23 cellular contexts compared by ENCODE assay signal in genomic region chr18:36427369-36427768, GRCh38.
DNase-seq lines count a peak whose midpoint lies in the region; ATAC-seq and TF ChIP-seq lines count a peak whose summit lies in the region.
"Had no signal": no experiment of that assay in that cellular context is flagged by ENCODE, and none has a peak within 500 bp of the region (broad histone marks: within the 10 kb centered on the region; RNA-seq: fewer than 3 reads in every experiment).

No MANE protein-coding gene starts in this region.

- H3K4me3 Mint-ChIP-seq in HFFc6 (no peak overlapping the region; the same call in 1 of the 2 replicates), glutamatergic neuron (ENCODE audit: unreplicated experiment) (no peak overlapping the region)
- H3K4me3 Mint-ChIP-seq: CD4-positive, alpha-beta memory T cell had no signal

- no peak overlapping the region for H4K8ac ChIP-seq in trophoblast cell (ENCODE audit: low read depth, low read length)

- no peaks in the 10 kb centered on the region for H3K9me3 Mint-ChIP-seq in HFFc6
- no peaks in the 10 kb centered on the region for H3K9me3 Mint-ChIP-seq in glutamatergic neuron (ENCODE audit: unreplicated experiment)
- H3K9me3 Mint-ChIP-seq: CD4-positive, alpha-beta memory T cell had no signal

- H3K79me2 ChIP-seq in trophoblast cell (ENCODE audit: control insufficient read depth, insufficient read depth, low read length, poor library complexity) = no peaks in the 10 kb centered on the region

- no peak overlapping the region for H2AK5ac ChIP-seq in trophoblast cell (ENCODE audit: low read length)

- no peak overlapping the region for H3K14ac ChIP-seq in trophoblast cell (ENCODE audit: low read length)

- DNase-seq in left ventricle myocardium inferior = no peak
- DNase-seq in cardiac septum (ENCODE audit: low spot score) = no peak
- peak; percentile 24 for DNase-seq in HFFc6
- peak; percentile 74 for DNase-seq in RPMI7951 (ENCODE audit: low read depth)
- peak; percentile 53 to 90 for DNase-seq in trophoblast cell
- DNase-seq in NCI-H2227 treated with DMSO at 0.1 percent for 48 hours (lab: John Stamatoyannopoulos, UW) = no peak
- no peak for DNase-seq in glutamatergic neuron
- DNase-seq: 8988T; ACHN; AML-193; BE2C; Calu3; CD4-positive, alpha-beta memory T cell; COR-L47; DMS53; DMS79 treated with DMSO at 0.1 percent for 48 hours; GDM1; GOT3 had no signal

- H3K4me2 ChIP-seq in trophoblast cell (ENCODE audit: low read length) = no peak overlapping the region
- H3K4me2 ChIP-seq: A549; BLaER1 treated with 17β-estradiol and CSF1 and Interleukin-3, amounts not matched to agents 10 nM and 100 nM had no signal

- H3K9me3 ChIP-seq in left ventricle myocardium inferior (replicated peaks) (no peaks in the 10 kb centered on the region), trophoblast cell (ENCODE audit: insufficient read depth, low read depth, low read length) (no peaks in the 10 kb centered on the region)
- H3K9me3 ChIP-seq: A549; BE2C; BLaER1 treated with 17β-estradiol and CSF1 and Interleukin-3, amounts not matched to agents 10 nM and 100 nM; HAP-1 had no signal

- H3K79me1 ChIP-seq in trophoblast cell (ENCODE audit: low read length) = peaks cover 5% of the 10 kb centered on the region

- no peak for ATAC-seq in GM18517 (IDR thresholded peaks at IDR 0.05; ENCODE audit: unreplicated experiment)
- ATAC-seq: A549, GM12878 had no signal

- H3K27me3 ChIP-seq in left ventricle myocardium inferior (ENCODE audit: low read depth) = no peaks in the 10 kb centered on the region
- H3K27me3 ChIP-seq in trophoblast cell (ENCODE audit: insufficient read depth, low read length) = no peaks in the 10 kb centered on the region
- H3K27me3 ChIP-seq: BE2C; BLaER1 treated with 17β-estradiol and CSF1 and Interleukin-3, amounts not matched to agents 10 nM and 100 nM had no signal

- H3K36me3 Mint-ChIP-seq in HFFc6 (ENCODE audit: low read depth) (no peaks in the 10 kb centered on the region), glutamatergic neuron (ENCODE audit: unreplicated experiment) (no peaks in the 10 kb centered on the region)
- H3K36me3 Mint-ChIP-seq: CD4-positive, alpha-beta memory T cell had no signal

- H3K27ac ChIP-seq in left ventricle myocardium inferior (replicated peaks) = peak overlapping the region; percentile 66
- peak overlapping the region; percentile 24 for H3K27ac ChIP-seq in trophoblast cell (ENCODE audit: low read depth, low read length)
- H3K27ac ChIP-seq: A549; BLaER1 treated with 17β-estradiol and CSF1 and Interleukin-3, amounts not matched to agents 10 nM and 100 nM had no signal

- H3K23ac ChIP-seq in trophoblast cell (ENCODE audit: low read length) = no peak overlapping the region

- H3K9ac ChIP-seq in trophoblast cell (ENCODE audit: low read length) = no peak overlapping the region
- H3K9ac ChIP-seq: BLaER1 treated with 17β-estradiol and CSF1 and Interleukin-3, amounts not matched to agents 10 nM and 100 nM had no signal

- H3K4me3 ChIP-seq in left ventricle myocardium inferior (no peak overlapping the region), trophoblast cell (ENCODE audit: low read depth, low read length) (no peak overlapping the region)
- H3K4me3 ChIP-seq: A549; BLaER1 treated with 17β-estradiol and CSF1 and Interleukin-3, amounts not matched to agents 10 nM and 100 nM; GM12878; HAP-1 had no signal

- TF ChIP-seq CTCF in left ventricle myocardium inferior (IDR thresholded peaks at IDR 0.05; ENCODE audit: borderline replicate concordance) (no peak), HFFc6 (IDR thresholded peaks at IDR 0.05) (no peak), glutamatergic neuron (IDR thresholded peaks at IDR 0.05; ENCODE audit: partially characterized antibody, unreplicated experiment) (no peak)

- no peaks in the 10 kb centered on the region for H3K27me3 Mint-ChIP-seq in HFFc6 (ENCODE audit: insufficient read depth)
- H3K27me3 Mint-ChIP-seq in glutamatergic neuron (ENCODE audit: unreplicated experiment) = peaks cover 1% of the 10 kb centered on the region

- H3K18ac ChIP-seq in trophoblast cell (ENCODE audit: low read length) = no peak overlapping the region

- H4K12ac ChIP-seq in trophoblast cell (ENCODE audit: low read depth, low read length) = no peak overlapping the region

- H3K36me3 ChIP-seq in left ventricle myocardium inferior (no peaks in the 10 kb centered on the region), trophoblast cell (ENCODE audit: control insufficient read depth in 1 of 2, insufficient read depth in 2 of 2, low read length in 2 of 2) (peaks cover 0 to 3% of the 10 kb centered on the region in 2 experiments)
- H3K36me3 ChIP-seq: BE2C; BLaER1 treated with 17β-estradiol and CSF1 and Interleukin-3, amounts not matched to agents 10 nM and 100 nM; HAP-1 had no signal

- no peak overlapping the region for H2AFZ ChIP-seq in trophoblast cell (ENCODE audit: insufficient read depth, low read length, poor library complexity)

- 0 out of 2 replicates have a peak overlapping the region, but pooled peaks have one; percentile 32 for H3K27ac Mint-ChIP-seq in HFFc6
- H3K27ac Mint-ChIP-seq in glutamatergic neuron (ENCODE audit: unreplicated experiment) = no peak overlapping the region
- H3K27ac Mint-ChIP-seq: CD4-positive, alpha-beta memory T cell had no signal

- no peak overlapping the region for H3K4ac ChIP-seq in trophoblast cell (ENCODE audit: low read depth, low read length)

- peak overlapping the region; percentile 46 for H2BK5ac ChIP-seq in trophoblast cell (ENCODE audit: low read depth, low read length, poor library complexity)

- H3K4me1 ChIP-seq in left ventricle myocardium inferior (peaks cover 92% of the 10 kb centered on the region), trophoblast cell (ENCODE audit: control insufficient read depth in 1 of 2, insufficient read depth in 2 of 2, low read length in 2 of 2) (peaks cover 11 to 17% of the 10 kb centered on the region in 2 experiments)
- H3K4me1 ChIP-seq: A549; BE2C; BLaER1 treated with 17β-estradiol and CSF1 and Interleukin-3, amounts not matched to agents 10 nM and 100 nM had no signal

- H2BK120ac ChIP-seq in trophoblast cell (ENCODE audit: insufficient read depth, low read length, poor library complexity) = no peak overlapping the region

- no peak overlapping the region for H2BK12ac ChIP-seq in trophoblast cell (ENCODE audit: low read length)

- no peak overlapping the region for H4K91ac ChIP-seq in trophoblast cell (ENCODE audit: low read depth, low read length)

- H3K4me1 Mint-ChIP-seq in HFFc6 (ENCODE audit: low read depth) (peaks cover 45% of the 10 kb centered on the region), glutamatergic neuron (ENCODE audit: low read depth, unreplicated experiment) (no peaks in the 10 kb centered on the region)
- H3K4me1 Mint-ChIP-seq: CD4-positive, alpha-beta memory T cell had no signal

- WGBS in trophoblast cell (ENCODE audit: extremely low coverage, insufficient coverage, insufficient read length) = no CpG with 5 or more reads among the region's 3 CpGs

- intact Hi-C loops in left ventricle myocardium inferior (cut with micrococcal nuclease) = no loop called here
- intact Hi-C loops in cardiac septum (cut with DNase I) = no loop called here

Comparison
In these comparisons a context has a peak if more than half of its experiments do, and no peak if none do; other contexts are left out.
1. DNase-seq: peak in HFFc6 (single experiment), RPMI7951 (single experiment) and trophoblast cell (2 of 2); none in left ventricle myocardium inferior (single experiment), cardiac septum (single experiment), NCI-H2227 treated with DMSO at 0.1 percent for 48 hours (single experiment) and glutamatergic neuron (single experiment).